In genomic region chr19:3518231-3518630, GRCh38 we compare ENCODE assay signal across 1 cellular context.
TF ChIP-seq lines count a peak whose summit lies in the region.

No MANE protein-coding gene starts in this region.

TF ChIP-seq in HepG2, 621 proteins besides CTCF, POLR2A, EP300 and RAD21:
- TF ChIP-seq ZNF281 (CRISPR knock-in tag; IDR thresholded peaks at IDR 0.05; ENCODE audit: borderline replicate concordance) (no peak), PAWR (CRISPR knock-in tag; IDR thresholded peaks at IDR 0.05; ENCODE audit: borderline replicate concordance) (no peak), HNF1B (CRISPR knock-in tag; IDR thresholded peaks at IDR 0.05) (0 out of 2 replicates have a peak, but pooled peaks have one; percentile 8), FOSL2 (CRISPR knock-in tag; IDR thresholded peaks at IDR 0.05) (no peak), ELF3 (CRISPR knock-in tag; IDR thresholded peaks at IDR 0.05) (no peak), ZNF407 (CRISPR knock-in tag; IDR thresholded peaks at IDR 0.05; ENCODE audit: not compliant biosample characterization) (no peak), NRL (CRISPR knock-in tag; IDR thresholded peaks at IDR 0.05; ENCODE audit: borderline replicate concordance) (no peak), CBX2 (IDR thresholded peaks at IDR 0.05; ENCODE audit: low read depth, low read length) (no peak), CBX2 (CRISPR knock-in tag; IDR thresholded peaks at IDR 0.05; ENCODE audit: low read depth) (no peak)
